Comparison of ENCODE assay signal across 8 cellular contexts in the genomic region with DNA sequence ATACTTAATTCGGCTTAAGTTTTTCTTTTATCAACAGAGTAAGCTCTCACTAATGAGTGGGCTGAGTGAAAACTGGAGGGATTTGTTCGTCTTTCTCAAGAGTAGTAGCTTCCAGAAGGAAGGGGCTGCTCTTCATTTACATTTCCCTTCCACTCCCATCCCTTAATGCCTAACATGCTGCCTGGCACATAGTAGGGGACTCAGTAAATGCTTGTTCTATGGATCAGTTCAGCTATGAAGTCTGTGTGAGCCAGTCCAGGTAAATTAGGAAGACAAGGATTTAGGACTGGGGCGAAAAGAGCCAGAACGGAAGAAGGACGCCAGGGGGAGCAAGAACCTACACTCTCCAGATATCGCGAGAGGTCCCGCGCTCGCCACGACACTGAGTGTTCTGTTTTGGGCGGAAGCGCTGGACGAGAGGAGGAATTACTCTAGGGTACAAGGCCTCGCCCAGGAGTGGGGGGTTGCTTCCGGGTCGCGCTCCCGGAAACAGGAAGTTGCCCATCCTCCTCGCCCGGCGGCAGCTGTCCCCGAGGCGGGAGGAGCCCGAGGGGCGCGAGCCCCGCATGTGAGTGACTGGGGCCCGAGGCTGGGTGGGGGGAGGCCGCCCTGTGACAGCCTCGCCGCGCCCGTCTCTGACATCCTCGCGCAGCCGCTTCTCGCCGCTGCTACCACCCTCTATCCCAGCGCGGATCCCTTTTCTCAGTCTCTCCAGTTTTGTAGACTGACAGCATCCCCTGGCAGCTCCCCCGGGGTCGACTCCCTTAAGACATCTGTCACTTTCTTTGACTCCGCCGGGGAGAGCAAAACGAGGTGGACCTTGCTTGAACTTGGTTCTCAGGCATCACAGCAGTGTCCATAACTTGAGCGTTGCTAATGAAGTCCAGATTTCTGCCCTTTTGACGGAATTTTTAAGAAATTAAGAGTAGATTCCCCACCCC. TPM values are rescaled to one million over a fixed set of nuclear protein-coding genes. Genes with fewer than 3 reads are reported as not detected.
DNase-seq lines count a peak whose midpoint lies in the region; ATAC-seq, FAIRE-seq and TF ChIP-seq lines count a peak whose summit lies in the region.

A gene with protein sequence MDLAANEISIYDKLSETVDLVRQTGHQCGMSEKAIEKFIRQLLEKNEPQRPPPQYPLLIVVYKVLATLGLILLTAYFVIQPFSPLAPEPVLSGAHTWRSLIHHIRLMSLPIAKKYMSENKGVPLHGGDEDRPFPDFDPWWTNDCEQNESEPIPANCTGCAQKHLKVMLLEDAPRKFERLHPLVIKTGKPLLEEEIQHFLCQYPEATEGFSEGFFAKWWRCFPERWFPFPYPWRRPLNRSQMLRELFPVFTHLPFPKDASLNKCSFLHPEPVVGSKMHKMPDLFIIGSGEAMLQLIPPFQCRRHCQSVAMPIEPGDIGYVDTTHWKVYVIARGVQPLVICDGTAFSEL (plus strand): TSS at position 492 of the 941 bp plus-strand sequence. CDS start 13,493 bp downstream, outside the sequence.

- H3K27ac Mint-ChIP-seq in activated T-cell treated with anti-CD3 and anti-CD28 coated beads, Interleukin-2, amount 50 U/mL, for 72 hours: peak within 1 kb of the TSS; percentile 97

- H3K4me1 Mint-ChIP-seq in activated T-cell treated with anti-CD3 and anti-CD28 coated beads, Interleukin-2, amount 50 U/mL, for 72 hours (ENCODE audit: low read depth): peaks cover 39% of the 10 kb centered on the region

- H3K9me3 ChIP-seq in Karpas-422 (ENCODE audit: low read length) (no peaks in the 10 kb centered on the region), esophagus muscularis mucosa (no peaks in the 10 kb centered on the region)

- peak; percentile 78 for TF ChIP-seq POLR2A in esophagus muscularis mucosa (IDR thresholded peaks at IDR 0.05; ENCODE audit: low read depth)

- intact Hi-C loops in esophagus muscularis mucosa (cut with DNase I): loop anchor here (5.0 to 10.0 kb wide), 3 partner anchors 97 to 329 kb away; no protein-coding TSS in a partner anchor

- peak; percentile 66 for FAIRE-seq in RCC 7860 (lab: Jason Lieb, UNC)

- no peaks in the 10 kb centered on the region for H3K36me3 ChIP-seq in Karpas-422 (ENCODE audit: insufficient read depth, low read length)
- no peaks in the 10 kb centered on the region for H3K36me3 ChIP-seq in esophagus muscularis mucosa

- H3K9me3 Mint-ChIP-seq in activated T-cell treated with anti-CD3 and anti-CD28 coated beads, Interleukin-2, amount 50 U/mL, for 72 hours: no peaks in the 10 kb centered on the region

- DNase-seq in EH (ENCODE audit: low read depth) (peak; percentile 98), Karpas-422 (peak; percentile 99), RCC 7860 (ENCODE audit: low spot score) (peak; percentile 93), esophagus muscularis mucosa (ENCODE audit: extremely low spot score) (peak; percentile 99), myocyte (ENCODE audit: low read depth) (peak; percentile 99)
- peak; percentile 97 for DNase-seq in activated T-cell treated with anti-CD3 and anti-CD28 coated beads, Interleukin-2, amount 50 U/mL, for 72 hours
- DNase-seq in stimulated activated CD8-positive, alpha-beta memory T cell treated with anti-CD3 and anti-CD28 coated beads, Interleukin-7, amount 100 ng/mL, for 48 hours (ENCODE audit: extremely low read depth in 1 of 2, low read depth in 1 of 2): peak; percentile 90 to 98

- no peaks in the 10 kb centered on the region for H4K20me1 ChIP-seq in Karpas-422 (ENCODE audit: insufficient read depth, low read depth, low read length)

- peak; percentile 94 for ATAC-seq in GM21825 (IDR thresholded peaks at IDR 0.05; ENCODE audit: unreplicated experiment)
- peak; percentile 100 for ATAC-seq in activated T-cell treated with anti-CD3 and anti-CD28 coated beads, Interleukin-2, amount 50 U/mL, for 72 hours (replicated peaks in 1 of 2)

- no peaks in the 10 kb centered on the region for H3K36me3 Mint-ChIP-seq in activated T-cell treated with anti-CD3 and anti-CD28 coated beads, Interleukin-2, amount 50 U/mL, for 72 hours (ENCODE audit: insufficient read depth in 2 of 2)

- H3K27me3 ChIP-seq in Karpas-422 (ENCODE audit: low read length) (no peaks in the 10 kb centered on the region), esophagus muscularis mucosa (no peaks in the 10 kb centered on the region)

- peaks cover 49% of the 10 kb centered on the region for H3K79me2 ChIP-seq in Karpas-422 (ENCODE audit: low read length)

- H3K27me3 Mint-ChIP-seq in activated T-cell treated with anti-CD3 and anti-CD28 coated beads, Interleukin-2, amount 50 U/mL, for 72 hours (ENCODE audit: low read depth): no peaks in the 10 kb centered on the region

- TF ChIP-seq CTCF in esophagus muscularis mucosa (IDR thresholded peaks at IDR 0.05): peak; percentile 88 to 97 (median 90)

- peak within 1 kb of the TSS; percentile 90 to 97 for H3K4me3 Mint-ChIP-seq in activated T-cell treated with anti-CD3 and anti-CD28 coated beads, Interleukin-2, amount 50 U/mL, for 72 hours

- peak within 1 kb of the TSS; percentile 81 for H2AFZ ChIP-seq in Karpas-422 (ENCODE audit: low read length)

- H3K27ac ChIP-seq in Karpas-422 (ENCODE audit: low read length) (peak within 1 kb of the TSS; percentile 86), esophagus muscularis mucosa (replicated peaks in 1 of 4) (peak within 1 kb of the TSS; percentile 86 to 89 (median 88))

- H3K9ac ChIP-seq in Karpas-422 (ENCODE audit: low read length): peak within 1 kb of the TSS; percentile 78

- peak within 1 kb of the TSS; percentile 87 for H3K4me3 ChIP-seq in Karpas-422 (ENCODE audit: low read length)
- peak within 1 kb of the TSS; percentile 71 to 88 (median 82) for H3K4me3 ChIP-seq in esophagus muscularis mucosa

- peaks cover 22% of the 10 kb centered on the region for H3K4me1 ChIP-seq in Karpas-422 (ENCODE audit: low read length)
- peaks cover 18 to 40% (median 36%) of the 10 kb centered on the region in 4 donors for H3K4me1 ChIP-seq in esophagus muscularis mucosa

- H3K9me2 ChIP-seq in Karpas-422 (replicated peaks; ENCODE audit: insufficient read depth, low read length): no peaks in the 10 kb centered on the region

- H3K4me2 ChIP-seq in Karpas-422 (ENCODE audit: low read depth, low read length, poor library complexity, severe bottlenecking): peak within 1 kb of the TSS; percentile 98

- WGBS in esophagus muscularis mucosa: 3% methylated on average over 36 of the region's 48 CpGs

- no peak for TF ChIP-seq EP300 in esophagus muscularis mucosa (IDR thresholded peaks at IDR 0.05)

RNA-seq across cellular contexts. Expression of the gene that starts here (rescaled TPM):
- 42.9 and 53.1 TPM in 2 replicates for total RNA-seq in Karpas-422 (2014; rRNA removed; shearing (Covaris generic); ENCODE audit: low replicate concordance)
- total RNA-seq in activated T-cell treated with anti-CD3 and anti-CD28 coated beads, Interleukin-2, amount 50 U/mL, for 72 hours: 10 to 100 TPM; 53.1 to 54.6 TPM
- total RNA-seq in esophagus muscularis mucosa (10 to 100 TPM; 56.5 to 66.2 (median 59.0) TPM), myocyte (44.8 and 65.6 TPM in 2 replicates)
- polyA plus RNA-seq in myocyte (2012): 50.8 TPM

Comparison
In these comparisons a context has a peak if more than half of its experiments do, and no peak if none do; other contexts are left out.
1. Peak in every context shown above with its lines: DNase-seq, ATAC-seq, H3K4me3 ChIP-seq and H3K27ac ChIP-seq.